In the genomic region with DNA sequence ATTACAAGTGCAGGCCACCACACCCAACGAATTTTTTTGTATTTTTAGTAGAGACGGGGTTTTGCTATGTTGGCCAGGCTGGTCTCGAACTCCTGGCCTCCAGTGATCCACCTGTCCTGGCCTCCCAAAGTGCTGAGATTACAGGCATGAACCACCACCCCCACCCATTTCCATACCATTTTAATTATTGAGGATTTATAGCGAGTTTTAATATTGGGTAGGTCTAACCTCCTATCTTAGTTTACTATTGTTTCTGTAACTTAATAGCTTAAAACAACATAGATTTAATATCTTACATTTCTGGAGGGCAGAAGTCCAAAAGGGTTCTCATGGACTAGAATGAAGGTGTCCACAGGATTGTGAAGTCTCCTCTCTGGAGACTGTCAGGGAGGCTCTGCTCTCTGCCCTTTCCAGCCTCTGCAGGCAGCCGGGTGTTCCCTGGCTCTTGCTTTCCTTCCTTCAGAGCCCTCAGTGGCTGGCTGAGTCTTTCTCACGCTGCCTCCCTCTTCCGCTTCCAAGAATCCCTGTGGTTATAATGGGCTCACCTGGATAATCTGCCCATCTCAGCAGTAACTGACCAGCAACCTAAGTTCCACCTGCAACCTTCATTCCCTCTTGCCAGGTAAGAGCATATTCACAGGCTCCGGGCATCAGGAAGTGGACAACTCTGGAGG, we compare ENCODE assay signal across 2 cellular contexts.
TF ChIP-seq lines count a peak whose summit lies in the region.

No MANE protein-coding gene starts in this region.

TF ChIP-seq in WTC11, 78 proteins besides CTCF, POLR2A, EP300 and RAD21:
- no peak for TF ChIP-seq SMAD4 (CRISPR knock-in tag; IDR thresholded peaks at IDR 0.05)
- no peak for TF ChIP-seq NR3C1 (CRISPR knock-in tag; conservative IDR thresholded peaks at IDR 0.05; ENCODE audit: low read depth)
- TF ChIP-seq ZNF121 (CRISPR knock-in tag; IDR thresholded peaks at IDR 0.05): no peak

TF ChIP-seq in HepG2, 621 proteins besides CTCF, POLR2A, EP300 and RAD21:
- TF ChIP-seq PLRG1 (conservative IDR thresholded peaks at IDR 0.05) (no peak), ZNF296 (CRISPR knock-in tag; conservative IDR thresholded peaks at IDR 0.05) (no peak), MAFK (conservative IDR thresholded peaks at IDR 0.05 in 1 of 2, IDR thresholded peaks at IDR 0.05 in 1 of 2; ENCODE audit: low read length in 2 of 2) (peak; percentile 44 to 46; a peak in 1 of 4 replicates), ZNF207 (IDR thresholded peaks at IDR 0.05; ENCODE audit: borderline replicate concordance) (no peak), HDAC2 (CRISPR knock-in tag; IDR thresholded peaks at IDR 0.05) (no peak), REL (CRISPR knock-in tag; conservative IDR thresholded peaks at IDR 0.05) (no peak), GABPA (IDR thresholded peaks at IDR 0.05; ENCODE audit: low read depth, low read length) (no peak), GABPA (CRISPR knock-in tag; IDR thresholded peaks at IDR 0.05; ENCODE audit: low read depth) (no peak), FOXA3 (CRISPR knock-in tag; IDR thresholded peaks at IDR 0.05) (no peak), MAFG (CRISPR knock-in tag; IDR thresholded peaks at IDR 0.05) (peak; percentile 45; the same call in 1 of the 2 replicates), SP140L (CRISPR knock-in tag; IDR thresholded peaks at IDR 0.05; ENCODE audit: borderline replicate concordance) (no peak)
- TF ChIP-seq, protein P1, sequence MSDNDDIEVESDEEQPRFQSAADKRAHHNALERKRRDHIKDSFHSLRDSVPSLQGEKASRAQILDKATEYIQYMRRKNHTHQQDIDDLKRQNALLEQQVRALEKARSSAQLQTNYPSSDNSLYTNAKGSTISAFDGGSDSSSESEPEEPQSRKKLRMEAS (IDR thresholded peaks at IDR 0.05): no peak
- TF ChIP-seq, protein P2, sequence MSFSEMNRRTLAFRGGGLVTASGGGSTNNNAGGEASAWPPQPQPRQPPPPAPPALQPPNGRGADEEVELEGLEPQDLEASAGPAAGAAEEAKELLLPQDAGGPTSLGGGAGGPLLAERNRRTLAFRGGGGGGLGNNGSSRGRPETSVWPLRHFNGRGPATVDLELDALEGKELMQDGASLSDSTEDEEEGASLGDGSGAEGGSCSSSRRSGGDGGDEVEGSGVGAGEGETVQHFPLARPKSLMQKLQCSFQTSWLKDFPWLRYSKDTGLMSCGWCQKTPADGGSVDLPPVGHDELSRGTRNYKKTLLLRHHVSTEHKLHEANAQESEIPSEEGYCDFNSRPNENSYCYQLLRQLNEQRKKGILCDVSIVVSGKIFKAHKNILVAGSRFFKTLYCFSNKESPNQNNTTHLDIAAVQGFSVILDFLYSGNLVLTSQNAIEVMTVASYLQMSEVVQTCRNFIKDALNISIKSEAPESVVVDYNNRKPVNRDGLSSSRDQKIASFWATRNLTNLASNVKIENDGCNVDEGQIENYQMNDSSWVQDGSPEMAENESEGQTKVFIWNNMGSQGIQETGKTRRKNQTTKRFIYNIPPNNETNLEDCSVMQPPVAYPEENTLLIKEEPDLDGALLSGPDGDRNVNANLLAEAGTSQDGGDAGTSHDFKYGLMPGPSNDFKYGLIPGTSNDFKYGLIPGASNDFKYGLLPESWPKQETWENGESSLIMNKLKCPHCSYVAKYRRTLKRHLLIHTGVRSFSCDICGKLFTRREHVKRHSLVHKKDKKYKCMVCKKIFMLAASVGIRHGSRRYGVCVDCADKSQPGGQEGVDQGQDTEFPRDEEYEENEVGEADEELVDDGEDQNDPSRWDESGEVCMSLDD (CRISPR knock-in tag; IDR thresholded peaks at IDR 0.05; ENCODE audit: borderline replicate concordance): no peak
- TF ChIP-seq, protein P3, sequence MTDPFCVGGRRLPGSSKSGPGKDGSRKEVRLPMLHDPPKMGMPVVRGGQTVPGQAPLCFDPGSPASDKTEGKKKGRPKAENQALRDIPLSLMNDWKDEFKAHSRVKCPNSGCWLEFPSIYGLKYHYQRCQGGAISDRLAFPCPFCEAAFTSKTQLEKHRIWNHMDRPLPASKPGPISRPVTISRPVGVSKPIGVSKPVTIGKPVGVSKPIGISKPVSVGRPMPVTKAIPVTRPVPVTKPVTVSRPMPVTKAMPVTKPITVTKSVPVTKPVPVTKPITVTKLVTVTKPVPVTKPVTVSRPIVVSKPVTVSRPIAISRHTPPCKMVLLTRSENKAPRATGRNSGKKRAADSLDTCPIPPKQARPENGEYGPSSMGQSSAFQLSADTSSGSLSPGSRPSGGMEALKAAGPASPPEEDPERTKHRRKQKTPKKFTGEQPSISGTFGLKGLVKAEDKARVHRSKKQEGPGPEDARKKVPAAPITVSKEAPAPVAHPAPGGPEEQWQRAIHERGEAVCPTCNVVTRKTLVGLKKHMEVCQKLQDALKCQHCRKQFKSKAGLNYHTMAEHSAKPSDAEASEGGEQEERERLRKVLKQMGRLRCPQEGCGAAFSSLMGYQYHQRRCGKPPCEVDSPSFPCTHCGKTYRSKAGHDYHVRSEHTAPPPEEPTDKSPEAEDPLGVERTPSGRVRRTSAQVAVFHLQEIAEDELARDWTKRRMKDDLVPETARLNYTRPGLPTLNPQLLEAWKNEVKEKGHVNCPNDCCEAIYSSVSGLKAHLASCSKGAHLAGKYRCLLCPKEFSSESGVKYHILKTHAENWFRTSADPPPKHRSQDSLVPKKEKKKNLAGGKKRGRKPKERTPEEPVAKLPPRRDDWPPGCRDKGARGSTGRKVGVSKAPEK (CRISPR knock-in tag; IDR thresholded peaks at IDR 0.05; ENCODE audit: borderline replicate concordance): no peak
- TF ChIP-seq, protein P4, sequence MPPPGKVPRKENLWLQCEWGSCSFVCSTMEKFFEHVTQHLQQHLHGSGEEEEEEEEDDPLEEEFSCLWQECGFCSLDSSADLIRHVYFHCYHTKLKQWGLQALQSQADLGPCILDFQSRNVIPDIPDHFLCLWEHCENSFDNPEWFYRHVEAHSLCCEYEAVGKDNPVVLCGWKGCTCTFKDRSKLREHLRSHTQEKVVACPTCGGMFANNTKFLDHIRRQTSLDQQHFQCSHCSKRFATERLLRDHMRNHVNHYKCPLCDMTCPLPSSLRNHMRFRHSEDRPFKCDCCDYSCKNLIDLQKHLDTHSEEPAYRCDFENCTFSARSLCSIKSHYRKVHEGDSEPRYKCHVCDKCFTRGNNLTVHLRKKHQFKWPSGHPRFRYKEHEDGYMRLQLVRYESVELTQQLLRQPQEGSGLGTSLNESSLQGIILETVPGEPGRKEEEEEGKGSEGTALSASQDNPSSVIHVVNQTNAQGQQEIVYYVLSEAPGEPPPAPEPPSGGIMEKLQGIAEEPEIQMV (CRISPR knock-in tag; IDR thresholded peaks at IDR 0.05; ENCODE audit: low read depth): no peak
- TF ChIP-seq, protein P5, sequence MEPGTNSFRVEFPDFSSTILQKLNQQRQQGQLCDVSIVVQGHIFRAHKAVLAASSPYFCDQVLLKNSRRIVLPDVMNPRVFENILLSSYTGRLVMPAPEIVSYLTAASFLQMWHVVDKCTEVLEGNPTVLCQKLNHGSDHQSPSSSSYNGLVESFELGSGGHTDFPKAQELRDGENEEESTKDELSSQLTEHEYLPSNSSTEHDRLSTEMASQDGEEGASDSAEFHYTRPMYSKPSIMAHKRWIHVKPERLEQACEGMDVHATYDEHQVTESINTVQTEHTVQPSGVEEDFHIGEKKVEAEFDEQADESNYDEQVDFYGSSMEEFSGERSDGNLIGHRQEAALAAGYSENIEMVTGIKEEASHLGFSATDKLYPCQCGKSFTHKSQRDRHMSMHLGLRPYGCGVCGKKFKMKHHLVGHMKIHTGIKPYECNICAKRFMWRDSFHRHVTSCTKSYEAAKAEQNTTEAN (CRISPR knock-in tag; conservative IDR thresholded peaks at IDR 0.05): no peak
- TF ChIP-seq, protein P6, sequence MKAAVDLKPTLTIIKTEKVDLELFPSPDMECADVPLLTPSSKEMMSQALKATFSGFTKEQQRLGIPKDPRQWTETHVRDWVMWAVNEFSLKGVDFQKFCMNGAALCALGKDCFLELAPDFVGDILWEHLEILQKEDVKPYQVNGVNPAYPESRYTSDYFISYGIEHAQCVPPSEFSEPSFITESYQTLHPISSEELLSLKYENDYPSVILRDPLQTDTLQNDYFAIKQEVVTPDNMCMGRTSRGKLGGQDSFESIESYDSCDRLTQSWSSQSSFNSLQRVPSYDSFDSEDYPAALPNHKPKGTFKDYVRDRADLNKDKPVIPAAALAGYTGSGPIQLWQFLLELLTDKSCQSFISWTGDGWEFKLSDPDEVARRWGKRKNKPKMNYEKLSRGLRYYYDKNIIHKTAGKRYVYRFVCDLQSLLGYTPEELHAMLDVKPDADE (CRISPR knock-in tag; IDR thresholded peaks at IDR 0.05): no peak
